Comparison of ENCODE assay signal across 12 cellular contexts in genomic region chr2:237896507-237896892, GRCh38. TPM values are rescaled to one million over a fixed set of nuclear protein-coding genes. Genes with fewer than 3 reads are reported as not detected.
A peak's percentile ranks its signal among the peaks of the same experiment; 100 is the strongest.
DNase-seq lines count a peak whose midpoint lies in the region; TF ChIP-seq lines count a peak whose summit lies in the region.
"Had no signal": no experiment of that assay in that cellular context is flagged by ENCODE, and none has a peak within 500 bp of the region (broad histone marks: within the 10 kb centered on the region; RNA-seq: fewer than 3 reads in every experiment).

No MANE protein-coding gene starts in this region.

- H3K4me3 ChIP-seq in AG04450 (ENCODE audit: low read depth, low read length) (no peak overlapping the region), Loucy (ENCODE audit: low read length, poor library complexity, severe bottlenecking) (no peak overlapping the region), coronary artery (no peak overlapping the region), neural progenitor cell (no peak overlapping the region), hepatocyte (no peak overlapping the region), Caco-2 (ENCODE audit: low read depth, low read length) (no peak overlapping the region)

- intact Hi-C loops in Caco-2 (cut with micrococcal nuclease; ENCODE audit: unreplicated experiment): no loop called here

- H3K27ac Mint-ChIP-seq in neural progenitor cell: peak overlapping the region; percentile 50
- H3K27ac Mint-ChIP-seq in Caco-2 (ENCODE audit: unreplicated experiment): no peak overlapping the region
- H3K27ac Mint-ChIP-seq: activated naive CD4-positive, alpha-beta T cell treated with anti-CD3 and anti-CD28 coated beads for 36 hours had no signal

- H3K4me1 ChIP-seq in Loucy (ENCODE audit: insufficient read depth, low read length, poor library complexity, severe bottlenecking) (peaks cover 31% of the 10 kb centered on the region), neural progenitor cell (peaks cover 12% of the 10 kb centered on the region), hepatocyte (ENCODE audit: insufficient read depth) (peaks cover 5% of the 10 kb centered on the region), Caco-2 (peaks cover 4% of the 10 kb centered on the region; the same call in 1 of the 2 replicates)

- H3K27me3 ChIP-seq in AG04450 (ENCODE audit: control insufficient read depth, insufficient read depth, low read length) (no peaks in the 10 kb centered on the region), Loucy (ENCODE audit: insufficient read depth, low read length, poor library complexity, severe bottlenecking) (no peaks in the 10 kb centered on the region), neural progenitor cell (no peaks in the 10 kb centered on the region), hepatocyte (no peaks in the 10 kb centered on the region), Caco-2 (replicated peaks; ENCODE audit: control insufficient read depth, insufficient read depth, low read length) (no peaks in the 10 kb centered on the region)

- 66% methylated on average over 7 of the region's 7 CpGs for WGBS in hepatocyte (ENCODE audit: low lambda C conversion rate, missing lambda C conversion rate)

- H3F3A ChIP-seq in Loucy (ENCODE audit: low read depth): no peaks in the 10 kb centered on the region; the same call in 1 of the 2 replicates
- no peaks in the 10 kb centered on the region for H3F3A ChIP-seq in neural progenitor cell (ENCODE audit: low read depth)

- POLR2A ChIA-PET in AG04450 (lab: Yijun Ruan, JAX) (interaction anchor here (0.6 kb wide), 1 partner anchor 214 kb away, joined by 8 read pairs; no protein-coding TSS in a partner anchor), Caco-2 (lab: Charles Lee) (no interaction called here)

- no TSS peak for BruUV-seq in Caco-2 (replicated peaks; lab: Mats Ljungman, UMichigan)

- H3K36me3 ChIP-seq in Loucy (ENCODE audit: insufficient read depth, low read length) (no peaks in the 10 kb centered on the region), neural progenitor cell (no peaks in the 10 kb centered on the region), hepatocyte (replicated peaks; ENCODE audit: insufficient read depth, low read depth) (no peaks in the 10 kb centered on the region), Caco-2 (ENCODE audit: control insufficient read depth, insufficient read depth, low read length) (no peaks in the 10 kb centered on the region)

- H3K9ac ChIP-seq in Loucy (ENCODE audit: low read depth, low read length, poor library complexity, severe bottlenecking): no peak overlapping the region
- H3K9ac ChIP-seq in neural progenitor cell: no peak overlapping the region

- no peaks in the 10 kb centered on the region for H3K9me3 Mint-ChIP-seq in neural progenitor cell
- no peaks in the 10 kb centered on the region for H3K9me3 Mint-ChIP-seq in Caco-2 (ENCODE audit: unreplicated experiment)
- H3K9me3 Mint-ChIP-seq: activated naive CD4-positive, alpha-beta T cell treated with anti-CD3 and anti-CD28 coated beads for 36 hours had no signal

- TF ChIP-seq CTCF in AG04450 (IDR thresholded peaks at IDR 0.05; ENCODE audit: low read depth, low read length) (no peak), Loucy (conservative IDR thresholded peaks at IDR 0.05; ENCODE audit: low read length) (no peak), coronary artery (IDR thresholded peaks at IDR 0.05) (no peak), neural progenitor cell (IDR thresholded peaks at IDR 0.05) (no peak), hepatocyte (IDR thresholded peaks at IDR 0.05; ENCODE audit: poor library complexity) (no peak), Caco-2 (IDR thresholded peaks at IDR 0.05; ENCODE audit: insufficient read depth in 1 of 2, low read depth in 1 of 2, low read length in 1 of 2, severe bottlenecking in 1 of 2, unreplicated experiment in 1 of 2) (no peak)

- H3K4me1 Mint-ChIP-seq in neural progenitor cell: peaks cover 16% of the 10 kb centered on the region
- peaks cover 7% of the 10 kb centered on the region for H3K4me1 Mint-ChIP-seq in Caco-2 (ENCODE audit: low read depth, unreplicated experiment)

- H3K27ac ChIP-seq in AG04450 (ENCODE audit: low read depth, low read length): peak overlapping the region; percentile 31
- peak overlapping the region; percentile 98 to 99 for H3K27ac ChIP-seq in coronary artery
- H3K27ac ChIP-seq in neural progenitor cell: no peak overlapping the region
- H3K27ac ChIP-seq in hepatocyte: no peak overlapping the region

- H3K4me2 ChIP-seq in Loucy (ENCODE audit: low read depth, low read length, poor library complexity, severe bottlenecking) (no peak overlapping the region), neural progenitor cell (no peak overlapping the region), hepatocyte (no peak overlapping the region)

- no peaks in the 10 kb centered on the region; the same call in 1 of the 2 replicates for H3K9me3 ChIP-seq in AG04450 (ENCODE audit: control insufficient read depth, insufficient read depth, low read length)
- H3K9me3 ChIP-seq in Loucy (ENCODE audit: insufficient read depth, low read depth, low read length): no peaks in the 10 kb centered on the region
- H3K9me3 ChIP-seq in neural progenitor cell (ENCODE audit: low read depth): no peaks in the 10 kb centered on the region
- no peaks in the 10 kb centered on the region for H3K9me3 ChIP-seq in hepatocyte (ENCODE audit: low read depth)
- no peaks in the 10 kb centered on the region for H3K9me3 ChIP-seq in Caco-2

- H3K27me3 Mint-ChIP-seq in neural progenitor cell (ENCODE audit: insufficient read depth, low read depth) (peaks cover 17% of the 10 kb centered on the region), Caco-2 (ENCODE audit: insufficient read depth, unreplicated experiment) (peaks cover 2% of the 10 kb centered on the region)

- CTCF ChIA-PET in AG04450 (lab: Charles Lee) (no interaction called here), Caco-2 (lab: Charles Lee) (no interaction called here)

- H3K36me3 Mint-ChIP-seq in neural progenitor cell: no peaks in the 10 kb centered on the region
- no peaks in the 10 kb centered on the region for H3K36me3 Mint-ChIP-seq in Caco-2 (ENCODE audit: insufficient read depth, unreplicated experiment)

- 0 out of 2 replicates have a peak overlapping the region, but pooled peaks have one; percentile 42 for H2AFZ ChIP-seq in Loucy (ENCODE audit: low read length)
- no peak overlapping the region for H2AFZ ChIP-seq in neural progenitor cell (replicated peaks)
- H2AFZ ChIP-seq in hepatocyte: no peak overlapping the region

- DNase-seq in AG04450 (ENCODE audit: low read depth, low spot score) (no peak), coronary artery (ENCODE audit: low spot score) (no peak), neural progenitor cell (ENCODE audit: low spot score) (no peak), hepatocyte (ENCODE audit: low spot score) (no peak), Caco-2 (no peak), D341Med (ENCODE audit: low spot score) (no peak), mucosa of gallbladder (ENCODE audit: low spot score) (no peak)
- DNase-seq: activated CD4-positive, alpha-beta T cell treated with anti-CD3 and anti-CD28 coated beads, Interleukin-2, amount 50 U/mL, for 1 hour; activated naive CD4-positive, alpha-beta T cell treated with anti-CD3 and anti-CD28 coated beads for 36 hours; NCI-H748 treated with DMSO at 0.1 percent for 48 hours; stimulated activated CD4-positive, alpha-beta T cell treated with anti-CD3 and anti-CD28 coated beads, Interleukin-12 subunit alpha, Interleukin-12 subunit beta, amount 100 ng/mL, for 4 hours had no signal

- H4K20me1 ChIP-seq in Loucy (ENCODE audit: insufficient read depth, low read length, poor library complexity, severe bottlenecking): no peaks in the 10 kb centered on the region
- no peaks in the 10 kb centered on the region for H4K20me1 ChIP-seq in neural progenitor cell (ENCODE audit: low read depth)
- no peaks in the 10 kb centered on the region for H4K20me1 ChIP-seq in hepatocyte (ENCODE audit: insufficient read depth, poor library complexity, severe bottlenecking)

- H3K79me2 ChIP-seq in Loucy (ENCODE audit: insufficient read depth, low read length): no peaks in the 10 kb centered on the region
- H3K79me2 ChIP-seq in neural progenitor cell (ENCODE audit: low read depth): no peaks in the 10 kb centered on the region
- no peaks in the 10 kb centered on the region for H3K79me2 ChIP-seq in hepatocyte

- H3K9me2 ChIP-seq in Loucy (replicated peaks; ENCODE audit: low read depth, low read length) (no peaks in the 10 kb centered on the region), hepatocyte (replicated peaks; ENCODE audit: insufficient read depth) (no peaks in the 10 kb centered on the region)

- H3K4me3 Mint-ChIP-seq in neural progenitor cell (no peak overlapping the region), Caco-2 (ENCODE audit: unreplicated experiment) (no peak overlapping the region)
- H3K4me3 Mint-ChIP-seq: activated naive CD4-positive, alpha-beta T cell treated with anti-CD3 and anti-CD28 coated beads for 36 hours had no signal

RNA-seq across cellular contexts. Expression of gene RAMP1, which starts 37.1 kb away (rescaled TPM):
- polyA plus RNA-seq in AG04450 (2011; rRNA removed) (26.5 and 47.7 TPM in 2 replicates), hepatocyte (329 and 383 TPM in 2 replicates)
- 5.9 and 6.7 TPM in 2 replicates for polyA minus RNA-seq in AG04450 (2011; rRNA and poly(A)+ RNA removed)
- total RNA-seq in neural progenitor cell (ENCODE audit: low replicate concordance) (not detected in 2 replicates), hepatocyte (134 and 156 TPM in 2 replicates), Caco-2 (2022) (1.6 and 2.2 TPM in 2 replicates), mucosa of gallbladder (215 TPM)

Comparison
In these comparisons a context has a peak if more than half of its experiments do, and no peak if none do; other contexts are left out.
1. H3K27ac ChIP-seq: peak in AG04450 (single experiment) and coronary artery (2 of 2); none in neural progenitor cell (single experiment) and hepatocyte (single experiment).
2. RNA of gene RAMP1, which starts 37.1 kb away (total RNA-seq): 215 TPM in mucosa of gallbladder (single experiment) and 134 to 156 TPM in hepatocyte; 1.6 to 2.2 TPM in Caco-2 and not detected in neural progenitor cell; every median in the first group is over 10 times any median in the second.